Comparison of ENCODE assay signal across 8 cellular contexts in genomic region chr2:85437488-85438290, GRCh38. TPM values are rescaled to one million over a fixed set of nuclear protein-coding genes. Genes with fewer than 3 reads are reported as not detected.
DNase-seq lines count a peak whose midpoint lies in the region; ATAC-seq and TF ChIP-seq lines count a peak whose summit lies in the region.

No MANE protein-coding gene starts in this region.

- H3K79me2 ChIP-seq in mammary epithelial cell (ENCODE audit: insufficient read depth, low read length): no peaks in the 10 kb centered on the region

- peak overlapping the region; percentile 90 to 97 (median 94) for H3K27ac Mint-ChIP-seq in immature natural killer cell

- in situ Hi-C loops in GM13976 (cut with MboI; ENCODE audit: low sequenced_read_pairs, unreplicated experiment) (no loop called here), mammary epithelial cell (cut with MboI; ENCODE audit: low sequenced_read_pairs in 2 of 2) (no loop called here)

- intact Hi-C loops in mammary epithelial cell (cut with micrococcal nuclease): no loop called here

- dilution Hi-C loops in mammary epithelial cell (cut with HindIII; ENCODE audit: low sequenced_read_pairs): no loop called here

- 31% methylated on average over 9 of the region's 69 CpGs for WGBS in mammary epithelial cell (ENCODE audit: low coverage, missing lambda C conversion rate)

- no TSS peak for BruUV-seq in mammary epithelial cell (replicated peaks; lab: Mats Ljungman, UMichigan)

- no peaks in the 10 kb centered on the region for H3K9me3 Mint-ChIP-seq in immature natural killer cell

- H3K4me2 ChIP-seq in mammary epithelial cell (ENCODE audit: insufficient read depth, low read depth, low read length): peak overlapping the region; percentile 79

- peak overlapping the region; percentile 82 to 90 (median 84) for H3K4me3 Mint-ChIP-seq in immature natural killer cell

- no peaks in the 10 kb centered on the region for H3K36me3 ChIP-seq in mammary epithelial cell (ENCODE audit: insufficient read depth, low read length)

- H3K9me3 ChIP-seq in mammary epithelial cell (replicated peaks; ENCODE audit: insufficient read depth, low read length): no peaks in the 10 kb centered on the region

- H4K20me1 ChIP-seq in mammary epithelial cell (ENCODE audit: insufficient read depth, low read length): no peaks in the 10 kb centered on the region

- TF ChIP-seq CTCF in GM13976 (IDR thresholded peaks at IDR 0.05; ENCODE audit: borderline replicate concordance, control extremely low read depth, extremely low read depth, insufficient read depth, missing control alignments): no peak
- TF ChIP-seq CTCF in VCaP (conservative IDR thresholded peaks at IDR 0.05): no peak
- no peak for TF ChIP-seq CTCF in mammary epithelial cell (conservative IDR thresholded peaks at IDR 0.05 in 1 of 2, IDR thresholded peaks at IDR 0.05 in 1 of 2; ENCODE audit: extremely low read depth in 1 of 2, insufficient read depth in 1 of 2, low read depth in 1 of 2, low read length in 2 of 2)

- ATAC-seq in HG02588 (IDR thresholded peaks at IDR 0.05; ENCODE audit: unreplicated experiment): peak; percentile 88

- peak overlapping the region; percentile 74 for H2AFZ ChIP-seq in mammary epithelial cell (ENCODE audit: low read depth, low read length)

- peak overlapping the region; percentile 83 for H3K27ac ChIP-seq in VCaP
- peak overlapping the region; percentile 13 for H3K27ac ChIP-seq in mammary epithelial cell (ENCODE audit: insufficient read depth, low read depth, low read length)

- CTCF ChIA-PET in mammary epithelial cell (lab: Charles Lee; ENCODE audit: low non-redundant PET): interaction anchor here (0.6 kb wide), 1 partner anchor 452 kb away, joined by 4 read pairs; no protein-coding TSS in a partner anchor

- no peaks in the 10 kb centered on the region for H3K27me3 ChIP-seq in mammary epithelial cell (ENCODE audit: insufficient read depth, low read length)

- H3K36me3 Mint-ChIP-seq in immature natural killer cell: no peaks in the 10 kb centered on the region

- DNase-seq in GM13976 (ENCODE audit: low spot score): peak; percentile 90
- DNase-seq in NCI-H146 treated with DMSO at 0.1 percent for 48 hours (lab: John Stamatoyannopoulos, UW; ENCODE audit: unreplicated experiment): peak; percentile 57
- peak; percentile 60 for DNase-seq in mammary epithelial cell
- DNase-seq in immature natural killer cell: peak; percentile 85 to 86 (median 86)
- peak; percentile 44 to 61 for DNase-seq in stimulated activated CD4-positive, alpha-beta T cell treated with anti-CD3 and anti-CD28 coated beads, Interleukin-12 subunit alpha, Interleukin-12 subunit beta, amount 100 ng/mL, for 24 hours (ENCODE audit: low read depth in 2 of 2)
- DNase-seq in RKO (ENCODE audit: low spot score): no peak

- peaks cover 14% of the 10 kb centered on the region in 2 donors for H3K4me1 Mint-ChIP-seq in immature natural killer cell

- peak overlapping the region in 2 of 3 experiments; percentile 7 to 40 for H3K4me3 ChIP-seq in mammary epithelial cell (replicated peaks in 1 of 3; ENCODE audit: insufficient read depth in 1 of 3, low read depth in 2 of 3, low read length in 3 of 3)

- H3K27me3 Mint-ChIP-seq in immature natural killer cell (ENCODE audit: low read depth in 3 of 3): peaks cover 0 to 11% (median 11%) of the 10 kb centered on the region in 3 donors

- peaks cover 34% of the 10 kb centered on the region for H3K4me1 ChIP-seq in mammary epithelial cell (ENCODE audit: insufficient read depth, low read length)

- H3K9ac ChIP-seq in mammary epithelial cell (ENCODE audit: insufficient read depth, low read length): peak overlapping the region; percentile 16

RNA-seq across cellular contexts. Expression of gene SH2D6, which starts 19.2 kb away (rescaled TPM):
- under 1 TPM in 1 of 2 donors, not detected in 1; 0.78 TPM for total RNA-seq in mammary epithelial cell
- polyA plus RNA-seq in mammary epithelial cell (0.06 TPM), immature natural killer cell (not detected)
- not detected for polyA minus RNA-seq in mammary epithelial cell

RNA-seq across cellular contexts. Expression of gene CAPG, which starts 27.5 kb away (rescaled TPM):
- total RNA-seq in mammary epithelial cell: 100 to 1,000 TPM; 140 to 186 TPM
- polyA plus RNA-seq in mammary epithelial cell (342 TPM), immature natural killer cell (100 to 1,000 TPM in 2 of 3 donors, 10 to 100 TPM in 1; 97.5 to 233 (median 232) TPM)
- polyA minus RNA-seq in mammary epithelial cell: 129 TPM
